Comparison of ENCODE assay signal across 8 cellular contexts in the genomic region with DNA sequence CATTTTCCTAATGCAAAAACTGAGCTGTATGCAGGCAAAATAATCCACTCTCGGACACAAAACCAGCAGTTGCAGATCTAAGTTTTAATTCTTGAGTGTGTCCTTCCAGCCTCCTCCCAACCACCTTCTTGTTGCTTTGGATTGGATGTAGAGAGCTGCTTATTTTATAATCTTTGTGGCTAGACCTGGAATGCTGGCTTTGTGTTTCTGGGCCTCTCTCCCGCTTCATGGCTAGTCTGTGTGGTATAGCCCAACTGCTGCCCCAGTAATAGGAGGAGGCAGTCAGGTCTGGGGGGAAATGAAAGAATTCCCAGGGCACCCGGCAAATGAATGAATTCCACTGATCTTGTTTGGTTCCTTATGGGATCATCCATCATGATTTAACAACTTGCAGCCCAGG.
DNase-seq lines count a peak whose midpoint lies in the region; ATAC-seq, FAIRE-seq and TF ChIP-seq lines count a peak whose summit lies in the region.
"Not testable (repeated sequence)": the region's sequence is repeated elsewhere in the genome, so short reads cannot be mapped to it uniquely, and the experiment has no call there.

No MANE protein-coding gene starts in this region.

- not testable (repeated sequence) for H3K79me1 ChIP-seq in IMR-90 (ENCODE audit: low read depth in 1 of 2, low read length in 2 of 2)

- not testable (repeated sequence) for H2BK20ac ChIP-seq in IMR-90 (ENCODE audit: low read depth, low read length)

- H3K56ac ChIP-seq in IMR-90 (ENCODE audit: extremely low read depth, insufficient read depth, low read length), result not testable (repeated sequence)

- WGBS in IMR-90 (ENCODE audit: extremely low coverage in 2 of 2, insufficient read length in 1 of 2), 2 experiments, result no CpG with 5 or more reads among the region's 3 CpGs
- WGBS in endodermal cell (ENCODE audit: insufficient coverage in 1 of 2, insufficient read length in 1 of 2), 2 experiments, result 81% methylated on average over 3 of the region's 3 CpGs; no CpG with 5 or more reads in 1 of the 2 experiments

- H3K36me3 Mint-ChIP-seq in GM23338 (ENCODE audit: low read depth); endodermal cell (ENCODE audit: low read depth); nephron progenitor cell (ENCODE audit: low read depth); type B pancreatic cell: not testable (repeated sequence)

- not testable (repeated sequence) for H4K8ac ChIP-seq in IMR-90 (ENCODE audit: low read depth in 2 of 2, low read length in 2 of 2)

- in situ Hi-C loops in IMR-90 (cut with MboI; ENCODE audit: low sequenced_read_pairs), result not testable (repeated sequence)

- not testable (repeated sequence) for H2AK5ac ChIP-seq in IMR-90 (ENCODE audit: low read depth, low read length)

- H3K23ac ChIP-seq in IMR-90 (ENCODE audit: low read depth, low read length), result not testable (repeated sequence)

- TF ChIP-seq RAD21 in IMR-90 (IDR thresholded peaks at IDR 0.05; ENCODE audit: low read length), result not testable (repeated sequence)

- not testable (repeated sequence) for H3K4me3 ChIP-seq in GM23338; IMR-90 (ENCODE audit: insufficient read depth, low read depth, low read length); bronchial epithelial cell (ENCODE audit: low read depth, low read length); endodermal cell (ENCODE audit: low read length)

- H3K27ac Mint-ChIP-seq in GM23338, endodermal cell, nephron progenitor cell: not testable (repeated sequence)
- H3K27ac Mint-ChIP-seq in type B pancreatic cell, result peak overlapping the region; percentile 29

- not testable (repeated sequence) for H3K4me1 ChIP-seq in GM23338 (ENCODE audit: insufficient read depth); IMR-90 (ENCODE audit: control insufficient read depth, insufficient read depth, low read length); endodermal cell (ENCODE audit: control insufficient read depth, insufficient read depth, low read length)

- H3K27ac ChIP-seq in GM23338 (ENCODE audit: low read depth); IMR-90 (ENCODE audit: insufficient read depth, low read length): not testable (repeated sequence)
- peak overlapping the region; percentile 36 for H3K27ac ChIP-seq in endodermal cell (ENCODE audit: low read depth, low read length)

- H3K4ac ChIP-seq in IMR-90 (ENCODE audit: low read depth, low read length), result not testable (repeated sequence)

- BruUV-seq in IMR-90 (replicated peaks; lab: Mats Ljungman, UMichigan), result not testable (repeated sequence)

- H4K91ac ChIP-seq in IMR-90 (ENCODE audit: insufficient read depth, low read depth, low read length), result not testable (repeated sequence)

- not testable (repeated sequence) for H3K14ac ChIP-seq in IMR-90 (replicated peaks; ENCODE audit: low read depth, low read length)

- H4K5ac ChIP-seq in IMR-90 (ENCODE audit: low read depth, low read length), result not testable (repeated sequence)

- not testable (repeated sequence) for H3K9me3 ChIP-seq in IMR-90 (ENCODE audit: control insufficient read depth, insufficient read depth, low read length); endodermal cell (ENCODE audit: control insufficient read depth, low read length)

- ATAC-seq in GM23338, result not testable (repeated sequence)
- ATAC-seq in IMR-90 (ENCODE audit: low read depth), result peak; percentile 57

- not testable (repeated sequence) for H2BK120ac ChIP-seq in IMR-90 (ENCODE audit: low read depth, low read length)

- POLR2A ChIA-PET in IMR-90 (lab: Charles Lee; ENCODE audit: unreplicated experiment), result not testable (repeated sequence)

- DNase-seq in GM23338 (ENCODE audit: low spot score); IMR-90; bronchial epithelial cell (ENCODE audit: low read depth); endodermal cell; type B pancreatic cell (ENCODE audit: extremely low spot score, unreplicated experiment): not testable (repeated sequence)
- DNase-seq in NCI-H82 (lab: John Stamatoyannopoulos, UW), result peak; percentile 50
- peak; percentile 9 for DNase-seq in SK-N-DZ (ENCODE audit: low spot score)
- peak; percentile 6 for DNase-seq in nephron progenitor cell

- not testable (repeated sequence) for H3K9ac ChIP-seq in IMR-90 (ENCODE audit: low read depth, low read length); endodermal cell (ENCODE audit: extremely low read depth, low read length, poor library complexity, severe bottlenecking)

- H2AFZ ChIP-seq in GM23338, result peak overlapping the region; percentile 32; the same call in 1 of the 2 replicates
- H2AFZ ChIP-seq in IMR-90 (replicated peaks; ENCODE audit: low read length, poor library complexity), result not testable (repeated sequence)

- not testable (repeated sequence) for H3K36me3 ChIP-seq in GM23338 (ENCODE audit: insufficient read depth); IMR-90 (ENCODE audit: control insufficient read depth, insufficient read depth, low read length); bronchial epithelial cell (ENCODE audit: control insufficient read depth, insufficient read depth, low read length); endodermal cell (ENCODE audit: control insufficient read depth, insufficient read depth, low read length)

- H3F3A ChIP-seq in GM23338 (replicated peaks; ENCODE audit: low read depth), result not testable (repeated sequence)

- not testable (repeated sequence) for H2AK9ac ChIP-seq in IMR-90 (replicated peaks; ENCODE audit: low read depth, low read length, poor library complexity)

- dilution Hi-C loops in IMR-90 (cut with HindIII; ENCODE audit: low sequenced_read_pairs, unreplicated experiment), result not testable (repeated sequence)

- not testable (repeated sequence) for TF ChIP-seq POLR2A in IMR-90 (IDR thresholded peaks at IDR 0.05; ENCODE audit: low read depth, low read length)

- peak; percentile 92 for FAIRE-seq in bronchial epithelial cell (lab: Jason Lieb, UNC)

- not testable (repeated sequence) for H3K4me1 Mint-ChIP-seq in GM23338; endodermal cell; nephron progenitor cell; type B pancreatic cell (ENCODE audit: unreplicated experiment)

- not testable (repeated sequence) for H3K4me2 ChIP-seq in GM23338; IMR-90 (ENCODE audit: low read depth, low read length)

- not testable (repeated sequence) for H3K27me3 Mint-ChIP-seq in GM23338 (ENCODE audit: insufficient read depth, low read depth, poor library complexity); endodermal cell (ENCODE audit: insufficient read depth); nephron progenitor cell (ENCODE audit: low read depth, poor library complexity); type B pancreatic cell

- H3K9me3 Mint-ChIP-seq in GM23338, endodermal cell, type B pancreatic cell: not testable (repeated sequence)
- H3K9me3 Mint-ChIP-seq in nephron progenitor cell, result peaks cover 12% of the 10 kb centered on the region

- H3K79me2 ChIP-seq in GM23338 (replicated peaks; ENCODE audit: insufficient read depth), result not testable (repeated sequence)

- not testable (repeated sequence) for H3K9me1 ChIP-seq in IMR-90 (ENCODE audit: insufficient read depth, low read length)

- H4K20me1 ChIP-seq in GM23338 (replicated peaks; ENCODE audit: insufficient read depth); IMR-90 (ENCODE audit: insufficient read depth, low read length): not testable (repeated sequence)

- TF ChIP-seq CTCF in GM23338 (conservative IDR thresholded peaks at IDR 0.05; ENCODE audit: low read depth in 2 of 2); IMR-90 (conservative IDR thresholded peaks at IDR 0.05; ENCODE audit: low read depth, low read length); bronchial epithelial cell (IDR thresholded peaks at IDR 0.05; ENCODE audit: insufficient read depth, low read length, severe bottlenecking); endodermal cell (conservative IDR thresholded peaks at IDR 0.05); nephron progenitor cell (IDR thresholded peaks at IDR 0.05); type B pancreatic cell (conservative IDR thresholded peaks at IDR 0.05): not testable (repeated sequence)

- H3K18ac ChIP-seq in IMR-90 (ENCODE audit: low read depth, low read length), result not testable (repeated sequence)

- H3K27me3 ChIP-seq in GM23338 (ENCODE audit: insufficient read depth); IMR-90 (ENCODE audit: control insufficient read depth, insufficient read depth, low read length); bronchial epithelial cell (ENCODE audit: control insufficient read depth, insufficient read depth, low read length); endodermal cell (ENCODE audit: control insufficient read depth, insufficient read depth, low read length, poor library complexity, severe bottlenecking): not testable (repeated sequence)

- CTCF ChIA-PET in IMR-90 (lab: Yijun Ruan, JAX), result not testable (repeated sequence)

- intact Hi-C loops in IMR-90 (cut with micrococcal nuclease), result not testable (repeated sequence)

- H3K4me3 Mint-ChIP-seq in GM23338, endodermal cell, nephron progenitor cell, type B pancreatic cell: not testable (repeated sequence)

- not testable (repeated sequence) for H2BK15ac ChIP-seq in IMR-90 (ENCODE audit: low read depth, low read length)

- H3K9me2 ChIP-seq in GM23338 (ENCODE audit: insufficient read depth), result not testable (repeated sequence)

- not testable (repeated sequence) for H2BK5ac ChIP-seq in IMR-90 (ENCODE audit: low read depth, low read length, poor library complexity, severe bottlenecking)
